Comparison of ENCODE assay signal across 20 cellular contexts in the genomic region with DNA sequence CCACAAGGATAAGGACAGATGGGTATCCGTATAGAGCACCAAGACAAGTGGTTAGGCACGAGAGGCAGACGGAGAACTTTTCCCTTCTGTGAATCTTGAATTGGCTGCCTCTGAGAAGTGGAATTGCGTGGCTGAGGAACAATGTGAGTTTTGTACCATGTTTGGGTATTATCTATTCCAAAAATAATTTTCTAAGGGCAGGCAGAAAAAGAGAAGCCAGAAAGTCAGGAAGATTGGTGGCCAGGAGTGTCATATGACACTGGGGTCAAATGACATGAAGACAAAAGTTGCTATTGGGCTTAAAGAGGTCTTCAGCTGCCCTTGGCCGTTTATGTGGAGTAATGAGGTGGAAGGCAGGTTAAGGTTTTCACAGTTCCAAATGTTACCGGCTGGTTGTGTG.
"Had no signal": no experiment of that assay in that cellular context is flagged by ENCODE, and none has a peak within 500 bp of the region (broad histone marks: within the 10 kb centered on the region; RNA-seq: fewer than 3 reads in every experiment).

No MANE protein-coding gene starts in this region.

- H3K27me3 ChIP-seq: heart right ventricle, thyroid gland had no signal

- H3K9me3 ChIP-seq: heart right ventricle, thyroid gland had no signal

- H3K27ac ChIP-seq: heart right ventricle, thyroid gland had no signal

- H3K27me3 Mint-ChIP-seq: activated B cell treated with CpG ODN at 0.5 μM for 24 hours; activated CD4-positive, alpha-beta T cell treated with anti-CD3 and anti-CD28 coated beads for 36 hours; activated T-cell treated with anti-CD3 and anti-CD28 coated beads, Interleukin-2, amount 50 U/mL, for 24 hours; activated T-helper 17 cell treated with anti-CD3 and anti-CD28 coated beads, Interleukin-2, amount 50 U/mL, for 72 hours; memory B cell had no signal

- H3K36me3 Mint-ChIP-seq: activated naive CD4-positive, alpha-beta T cell treated with anti-CD3 and anti-CD28 coated beads, Interleukin-2, amount 50 U/mL, for 72 hours had no signal

- H3K4me1 Mint-ChIP-seq: activated B cell treated with CpG ODN at 0.5 μM for 24 hours; activated T-helper 17 cell treated with anti-CD3 and anti-CD28 coated beads, Interleukin-2, amount 50 U/mL, for 72 hours; memory B cell had no signal

- ATAC-seq: activated CD4-positive, alpha-beta T cell treated with anti-CD3 and anti-CD28 coated beads for 36 hours; activated naive CD4-positive, alpha-beta T cell treated with anti-CD3 and anti-CD28 coated beads, Interleukin-2, amount 50 U/mL, for 72 hours; activated T-helper 17 cell treated with anti-CD3 and anti-CD28 coated beads, Interleukin-2, amount 50 U/mL, for 72 hours; heart right ventricle; left cardiac atrium; stimulated activated naive CD8-positive, alpha-beta T cell treated with anti-CD3 and anti-CD28 coated beads, Interleukin-15, Interleukin-2, amounts not matched to agents 100 U/mL and 50 U/mL, for 24 hours had no signal

- H3K27ac Mint-ChIP-seq: activated B cell treated with CpG ODN at 0.5 μM for 24 hours; activated CD4-positive, alpha-beta T cell treated with anti-CD3 and anti-CD28 coated beads for 36 hours; activated naive CD4-positive, alpha-beta T cell treated with anti-CD3 and anti-CD28 coated beads, Interleukin-2, amount 50 U/mL, for 72 hours; activated T-cell treated with anti-CD3 and anti-CD28 coated beads, Interleukin-2, amount 50 U/mL, for 24 hours; memory B cell had no signal

- H3K9me3 Mint-ChIP-seq: activated B cell treated with CpG ODN at 0.5 μM for 24 hours; activated naive CD4-positive, alpha-beta T cell treated with anti-CD3 and anti-CD28 coated beads, Interleukin-2, amount 50 U/mL, for 72 hours; activated T-cell treated with anti-CD3 and anti-CD28 coated beads, Interleukin-2, amount 50 U/mL, for 24 hours; activated T-helper 17 cell treated with anti-CD3 and anti-CD28 coated beads, Interleukin-2, amount 50 U/mL, for 72 hours; memory B cell; nephron had no signal

- H3K4me3 Mint-ChIP-seq: activated B cell treated with CpG ODN at 0.5 μM for 24 hours; activated CD4-positive, alpha-beta T cell treated with anti-CD3 and anti-CD28 coated beads for 36 hours; activated T-cell treated with anti-CD3 and anti-CD28 coated beads, Interleukin-2, amount 50 U/mL, for 24 hours; activated T-helper 17 cell treated with anti-CD3 and anti-CD28 coated beads, Interleukin-2, amount 50 U/mL, for 72 hours; memory B cell; nephron had no signal

- DNase-seq: activated B cell treated with CpG ODN at 0.5 μM for 24 hours; activated CD4-positive, alpha-beta T cell treated with anti-CD3 and anti-CD28 coated beads for 36 hours; activated CD4-positive, alpha-beta T cell treated with anti-CD3 and anti-CD28 coated beads, Interleukin-2, amount 50 U/mL, for 4 hours; activated CD8-positive, alpha-beta memory T cell treated with anti-CD3 and anti-CD28 coated beads, Interleukin-2, amount 50 U/mL, for 4 hours; activated T-cell treated with anti-CD3 and anti-CD28 coated beads, Interleukin-2, amount 50 U/mL, for 24 hours; cerebellar nuclear complex; heart right ventricle; islet precursor cell; left cardiac atrium; nucleus accumbens; retina; stimulated activated CD4-positive, alpha-beta T cell treated with anti-CD3 and anti-CD28 coated beads, Interleukin-4, amount 100 ng/mL, for 4 hours; stimulated activated naive CD8-positive, alpha-beta T cell treated with anti-CD3 and anti-CD28 coated beads, Interleukin-15, Interleukin-2, amounts not matched to agents 100 U/mL and 50 U/mL, for 24 hours; T-helper 1 cell; T-helper 9 cell; thyroid gland had no signal

- H3K4me1 ChIP-seq: thyroid gland had no signal
